ENCODE assay signal across 8 cellular contexts in genomic region chr15:99424978-99425665, GRCh38.
DNase-seq lines count a peak whose midpoint lies in the region; ATAC-seq and TF ChIP-seq lines count a peak whose summit lies in the region.

No MANE protein-coding gene starts in this region.

- H2AFZ ChIP-seq in PC-3 (ENCODE audit: low read length), result peak overlapping the region; percentile 67

- peak overlapping the region; percentile 74 for H3K4me3 Mint-ChIP-seq in CD8-positive, alpha-beta T cell

- peak overlapping the region; percentile 26 for H3K27ac ChIP-seq in CD8-positive, alpha-beta T cell (ENCODE audit: low read depth, low read length)
- H3K27ac ChIP-seq in PC-3 (ENCODE audit: low read length), result peak overlapping the region; percentile 83
- H3K27ac ChIP-seq in prostate gland, result no peak overlapping the region

- H3K4me2 ChIP-seq in PC-3 (ENCODE audit: low read length), result peak overlapping the region; percentile 64

- no peaks in the 10 kb centered on the region for H3K27me3 ChIP-seq in CD8-positive, alpha-beta T cell (ENCODE audit: insufficient read depth, low read length)
- H3K27me3 ChIP-seq in PC-3 (ENCODE audit: low read length) (no peaks in the 10 kb centered on the region), prostate gland (replicated peaks; ENCODE audit: insufficient read depth) (no peaks in the 10 kb centered on the region)

- peaks cover 68% of the 10 kb centered on the region for H3K4me1 Mint-ChIP-seq in CD8-positive, alpha-beta T cell (ENCODE audit: low read depth)

- peaks cover 63% of the 10 kb centered on the region for H3K4me1 ChIP-seq in CD8-positive, alpha-beta T cell (ENCODE audit: insufficient read depth, low read length)
- H3K4me1 ChIP-seq in PC-3 (ENCODE audit: insufficient read depth, low read length), result peaks cover 15% of the 10 kb centered on the region
- H3K4me1 ChIP-seq in prostate gland (replicated peaks), result no peaks in the 10 kb centered on the region

- no peaks in the 10 kb centered on the region for H3K79me2 ChIP-seq in PC-3 (ENCODE audit: low read length)

- no peaks in the 10 kb centered on the region for H3K36me3 Mint-ChIP-seq in CD8-positive, alpha-beta T cell
- peaks cover 5 to 18% of the 10 kb centered on the region in 2 donors for H3K36me3 Mint-ChIP-seq in activated naive CD4-positive, alpha-beta T cell treated with anti-CD3 and anti-CD28 coated beads, Interleukin-2, amount 50 U/mL, for 72 hours

- POLR2A ChIA-PET in CD8-positive, alpha-beta T cell (lab: Charles Lee), result interaction anchor here (1.1 to 1.5 kb wide), 2 partner anchors 10 to 141 kb away, joined by 3 to 4 read pairs; no protein-coding TSS in a partner anchor
- POLR2A ChIA-PET in PC-3 (lab: Charles Lee; ENCODE audit: unreplicated experiment), result interaction anchor here (0.7 kb wide), 1 partner anchor 39 kb away, joined by 3 read pairs; no protein-coding TSS in a partner anchor

- no peaks in the 10 kb centered on the region for H3K9me2 ChIP-seq in PC-3 (replicated peaks; ENCODE audit: low read length)

- peak in 6 of 7 experiments; percentile 29 to 74 (median 53) for DNase-seq in CD8-positive, alpha-beta T cell
- DNase-seq in HCEC 1CT (peak; percentile 83), PC-3 (peak; percentile 89), left ventricle myocardium superior (peak; percentile 72), prostate gland (ENCODE audit: low spot score) (no peak), G401 (ENCODE audit: low spot score) (no peak)
- peak; percentile 59 to 64 for DNase-seq in activated naive CD4-positive, alpha-beta T cell treated with anti-CD3 and anti-CD28 coated beads, Interleukin-2, amount 50 U/mL, for 72 hours (ENCODE audit: low spot score in 2 of 2)
- DNase-seq in stimulated activated CD4-positive, alpha-beta T cell treated with anti-CD3 and anti-CD28 coated beads, Interleukin-1b, Interleukin-23, amount 100 ng/mL, for 4 hours (ENCODE audit: low read depth in 2 of 2), result peak; percentile 32 to 52

- in situ Hi-C loops in G401 (cut with HindIII; ENCODE audit: low sequenced_read_pairs), result no loop called here

- H3K27me3 Mint-ChIP-seq in CD8-positive, alpha-beta T cell (ENCODE audit: low read depth), result no peaks in the 10 kb centered on the region

- CTCF ChIA-PET in CD8-positive, alpha-beta T cell (lab: Charles Lee), result interaction anchor here (1.2 to 2.0 kb wide), 2 partner anchors 10 to 16 kb away, joined by 4 read pairs; no protein-coding TSS in a partner anchor
- CTCF ChIA-PET in PC-3 (lab: Charles Lee), result no interaction called here

- H3K9me3 Mint-ChIP-seq in CD8-positive, alpha-beta T cell, result no peaks in the 10 kb centered on the region
- H3K9me3 Mint-ChIP-seq in activated naive CD4-positive, alpha-beta T cell treated with anti-CD3 and anti-CD28 coated beads, Interleukin-2, amount 50 U/mL, for 72 hours, result no peaks in the 10 kb centered on the region

- no TSS peak for BruUV-seq in PC-3 (replicated peaks; lab: Mats Ljungman, UMichigan)

- no peaks in the 10 kb centered on the region for H3K9me3 ChIP-seq in CD8-positive, alpha-beta T cell (ENCODE audit: low read length)
- H3K9me3 ChIP-seq in PC-3 (ENCODE audit: low read length) (no peaks in the 10 kb centered on the region), prostate gland (no peaks in the 10 kb centered on the region)

- TF ChIP-seq POLR2A in prostate gland (IDR thresholded peaks at IDR 0.05), result no peak

- no peaks in the 10 kb centered on the region for H3F3A ChIP-seq in PC-3 (ENCODE audit: low read length, unreplicated experiment)

- peak overlapping the region; percentile 71 for H3K9ac ChIP-seq in PC-3 (ENCODE audit: low read length)

- intact Hi-C loops in CD8-positive, alpha-beta T cell (cut with DNase I, micrococcal nuclease), result loop anchor here (2.0 to 5.0 kb wide), 3 partner anchors 18 to 137 kb away; no protein-coding TSS in a partner anchor
- intact Hi-C loops in PC-3 (cut with micrococcal nuclease), result loop anchor here (5.0 kb wide), 1 partner anchor 142 kb away; the partner anchor contains the start of gene MEF2A
- intact Hi-C loops in left ventricle myocardium superior (cut with micrococcal nuclease), result no loop called here
- intact Hi-C loops in prostate gland (cut with DNase I), result no loop called here

- TF ChIP-seq CTCF in CD8-positive, alpha-beta T cell (IDR thresholded peaks at IDR 0.05), result no peak
- TF ChIP-seq CTCF in PC-3 (conservative IDR thresholded peaks at IDR 0.05; ENCODE audit: low read depth, low read length) (no peak), prostate gland (IDR thresholded peaks at IDR 0.05) (no peak)

- H3K36me3 ChIP-seq in CD8-positive, alpha-beta T cell (ENCODE audit: insufficient read depth, low read length), result no peaks in the 10 kb centered on the region
- no peaks in the 10 kb centered on the region for H3K36me3 ChIP-seq in PC-3 (ENCODE audit: low read depth, low read length)
- H3K36me3 ChIP-seq in prostate gland, result no peaks in the 10 kb centered on the region

- WGBS in prostate gland, result 50% methylated on average over 14 of the region's 16 CpGs

- H4K20me1 ChIP-seq in PC-3 (ENCODE audit: low read length), result no peaks in the 10 kb centered on the region

- H3K4me3 ChIP-seq in CD8-positive, alpha-beta T cell (ENCODE audit: low read depth, low read length), result no peak overlapping the region
- no peak overlapping the region for H3K4me3 ChIP-seq in PC-3 (ENCODE audit: low read length)
- no peak overlapping the region for H3K4me3 ChIP-seq in prostate gland

- peak; percentile 86 for ATAC-seq in CD8-positive, alpha-beta T cell
- peak; percentile 96 for ATAC-seq in PC-3
- ATAC-seq in activated naive CD4-positive, alpha-beta T cell treated with anti-CD3 and anti-CD28 coated beads, Interleukin-2, amount 50 U/mL, for 72 hours, result peak; percentile 98 to 99
- peak; percentile 81 for ATAC-seq in left ventricle myocardium superior

- H3K27ac Mint-ChIP-seq in CD8-positive, alpha-beta T cell, result peak overlapping the region; percentile 98
- peak overlapping the region; percentile 77 to 94 for H3K27ac Mint-ChIP-seq in activated naive CD4-positive, alpha-beta T cell treated with anti-CD3 and anti-CD28 coated beads, Interleukin-2, amount 50 U/mL, for 72 hours

Comparison
In these comparisons a context has a peak if more than half of its experiments do, and no peak if none do; other contexts are left out.
1. DNase-seq: peak in CD8-positive, alpha-beta T cell (6 of 7), HCEC 1CT (single experiment), PC-3 (single experiment), activated naive CD4-positive, alpha-beta T cell treated with anti-CD3 and anti-CD28 coated beads, Interleukin-2, amount 50 U/mL, for 72 hours (2 of 2), left ventricle myocardium superior (single experiment) and stimulated activated CD4-positive, alpha-beta T cell treated with anti-CD3 and anti-CD28 coated beads, Interleukin-1b, Interleukin-23, amount 100 ng/mL, for 4 hours (2 of 2); none in prostate gland (single experiment) and G401 (single experiment).
2. H3K27ac ChIP-seq: peak in CD8-positive, alpha-beta T cell (single experiment) and PC-3 (single experiment); none in prostate gland (0 of 2).
3. intact Hi-C loops: an anchor here in CD8-positive, alpha-beta T cell (2.0 to 5.0 kb wide) and PC-3 (5.0 kb wide); none called in left ventricle myocardium superior and prostate gland.
4. Peak in every context shown above with its lines, with median percentiles within 50 percentile points of each other: ATAC-seq.